In the genomic region with DNA sequence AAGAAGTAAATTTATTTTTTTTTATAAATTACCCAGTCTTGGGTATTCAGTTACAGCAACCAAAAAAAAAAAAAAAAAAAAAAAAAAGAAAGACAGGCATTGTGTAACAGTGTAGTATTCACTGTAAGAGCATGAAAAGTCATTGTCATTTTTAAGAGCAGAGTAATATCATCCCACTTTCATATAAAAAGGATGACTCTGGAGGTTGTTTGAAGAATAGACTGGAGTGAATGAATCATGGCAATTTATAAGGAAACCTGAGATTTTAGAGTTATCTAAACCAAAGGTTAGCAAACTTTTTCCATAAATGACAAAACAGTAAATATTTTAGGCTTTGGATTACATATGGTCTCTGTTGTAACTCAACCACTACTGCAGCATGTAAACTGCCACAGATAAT, we compare ENCODE assay signal across 25 cellular contexts.
A peak's percentile ranks its signal among the peaks of the same experiment; 100 is the strongest.
DNase-seq lines count a peak whose midpoint lies in the region; ATAC-seq and TF ChIP-seq lines count a peak whose summit lies in the region.
"Had no signal": no experiment of that assay in that cellular context is flagged by ENCODE, and none has a peak within 500 bp of the region (broad histone marks: within the 10 kb centered on the region; RNA-seq: fewer than 3 reads in every experiment).

No MANE protein-coding gene starts in this region.

- intact Hi-C loops in testis (cut with DNase I; ENCODE audit: low total_unique reads), result no loop called here
- intact Hi-C loops in right lobe of liver (cut with DNase I), result no loop called here
- intact Hi-C loops in esophagus muscularis mucosa (cut with DNase I), result no loop called here

- H3K27me3 ChIP-seq in testis, result no peaks in the 10 kb centered on the region
- H3K27me3 ChIP-seq in right lobe of liver, result no peaks in the 10 kb centered on the region
- no peaks in the 10 kb centered on the region for H3K27me3 ChIP-seq in esophagus muscularis mucosa

- no peaks in the 10 kb centered on the region for H3K4me1 ChIP-seq in testis
- H3K4me1 ChIP-seq in right lobe of liver, result no peaks in the 10 kb centered on the region
- H3K4me1 ChIP-seq in esophagus muscularis mucosa, result no peaks in the 10 kb centered on the region

- TF ChIP-seq POLR2A in testis (IDR thresholded peaks at IDR 0.05) (no peak), right lobe of liver (IDR thresholded peaks at IDR 0.05) (no peak), esophagus muscularis mucosa (IDR thresholded peaks at IDR 0.05; ENCODE audit: low read depth) (no peak)

- H3K4me3 ChIP-seq in AG09309 (ENCODE audit: control insufficient read depth, low read depth, low read length), result no peak overlapping the region
- no peak overlapping the region for H3K4me3 ChIP-seq in fibroblast of villous mesenchyme (ENCODE audit: low read depth, low read length)
- H3K4me3 ChIP-seq in testis, result no peak overlapping the region
- H3K4me3 ChIP-seq in right lobe of liver, result no peak overlapping the region
- H3K4me3 ChIP-seq in esophagus muscularis mucosa, result no peak overlapping the region

- TF ChIP-seq EP300 in esophagus muscularis mucosa (IDR thresholded peaks at IDR 0.05), result no peak

- DNase-seq in AG09309 (ENCODE audit: low read depth) (peak; percentile 17), EH (ENCODE audit: low read depth) (peak; percentile 10), M059J (ENCODE audit: low read depth) (peak; percentile 67), fibroblast of villous mesenchyme (ENCODE audit: low read depth) (peak; percentile 9), NCI-H2196 (lab: John Stamatoyannopoulos, UW; ENCODE audit: unreplicated experiment) (no peak), testis (no peak), right lobe of liver (no peak), esophagus muscularis mucosa (ENCODE audit: extremely low spot score) (no peak)
- DNase-seq: AML-193; C1 segment of cervical spinal cord; Caco-2; CD4-positive, alpha-beta memory T cell; EL; GF-D8; NCI-H1105 treated with DMSO at 0.1 percent for 48 hours; NCI-H146; NCI-H1930; NCI-H2107; NCI-H526 treated with DMSO at 0.1 percent for 48 hours; SHP77 treated with DMSO at 0.1 percent for 48 hours; SW 1271 had no signal

- ATAC-seq in right lobe of liver, result no peak
- ATAC-seq: HCT116, Panc1 had no signal

- H3K27ac ChIP-seq in testis (no peak overlapping the region), right lobe of liver (no peak overlapping the region), esophagus muscularis mucosa (replicated peaks in 1 of 4) (no peak overlapping the region)
- H3K27ac ChIP-seq: HL-60, RWPE1 had no signal

- no peaks in the 10 kb centered on the region for H3K36me3 ChIP-seq in testis (ENCODE audit: low read depth, missing control alignments)
- no peaks in the 10 kb centered on the region for H3K36me3 ChIP-seq in right lobe of liver
- no peaks in the 10 kb centered on the region for H3K36me3 ChIP-seq in esophagus muscularis mucosa

- H3K9me3 ChIP-seq in testis (no peaks in the 10 kb centered on the region), right lobe of liver (no peaks in the 10 kb centered on the region), esophagus muscularis mucosa (no peaks in the 10 kb centered on the region)
- H3K9me3 ChIP-seq: Caco-2 had no signal

- TF ChIP-seq CTCF in AG09309 (IDR thresholded peaks at IDR 0.05; ENCODE audit: control insufficient read depth, insufficient read depth, low read depth, low read length, missing control alignments), result no peak
- TF ChIP-seq CTCF in fibroblast of villous mesenchyme (IDR thresholded peaks at IDR 0.05; ENCODE audit: insufficient read depth, low read depth, low read length), result no peak
- TF ChIP-seq CTCF in testis (IDR thresholded peaks at IDR 0.05), result no peak
- TF ChIP-seq CTCF in right lobe of liver (IDR thresholded peaks at IDR 0.05), result no peak
- no peak for TF ChIP-seq CTCF in esophagus muscularis mucosa (IDR thresholded peaks at IDR 0.05)

Comparison
In these comparisons a context has a peak if more than half of its experiments do, and no peak if none do; other contexts are left out.
1. DNase-seq: peak in AG09309 (single experiment), EH (single experiment), M059J (single experiment) and fibroblast of villous mesenchyme (single experiment); none in NCI-H2196 (single experiment), testis (single experiment), right lobe of liver (0 of 3) and esophagus muscularis mucosa (single experiment).